ENCODE assay signal across 11 cellular contexts in genomic region chr3:193016437-193016887, GRCh38.
DNase-seq lines count a peak whose midpoint lies in the region; ATAC-seq and TF ChIP-seq lines count a peak whose summit lies in the region.
"Had no signal": no experiment of that assay in that cellular context is flagged by ENCODE, and none has a peak within 500 bp of the region (broad histone marks: within the 10 kb centered on the region; RNA-seq: fewer than 3 reads in every experiment).

No MANE protein-coding gene starts in this region.

- TF ChIP-seq CTCF in epithelial cell of esophagus (IDR thresholded peaks at IDR 0.05; ENCODE audit: insufficient read depth, low read depth, low read length, missing control alignments): no peak

- H3K4me3 ChIP-seq in epithelial cell of esophagus (ENCODE audit: low read length): no peak overlapping the region
- H3K4me3 ChIP-seq: colonic mucosa had no signal

- no peak for ATAC-seq in left lobe of liver
- ATAC-seq: activated T-cell treated with anti-CD3 and anti-CD28 coated beads, Interleukin-2, amount 50 U/mL, for 72 hours had no signal

- peak; percentile 60 for DNase-seq in HT1080 (ENCODE audit: low read depth)
- peak; percentile 8 for DNase-seq in NCI-H69 (lab: John Stamatoyannopoulos, UW)
- DNase-seq in epithelial cell of esophagus (ENCODE audit: low read depth): peak; percentile 39
- peak; percentile 79 for DNase-seq in retina
- no peak for DNase-seq in NCI-H510A (lab: John Stamatoyannopoulos, UW)
- no peak for DNase-seq in left lobe of liver (ENCODE audit: low spot score)
- no peak for DNase-seq in stimulated activated CD4-positive, alpha-beta T cell treated with anti-CD3 and anti-CD28 coated beads, Interleukin-12 subunit alpha, Interleukin-12 subunit beta, amount 100 ng/mL, for 4 hours
- DNase-seq: activated T-cell treated with anti-CD3 and anti-CD28 coated beads, Interleukin-2, amount 50 U/mL, for 72 hours; colonic mucosa; naive B cell; NCI-H526 had no signal

Comparison
In these comparisons a context has a peak if more than half of its experiments do, and no peak if none do; other contexts are left out.
1. DNase-seq: peak in HT1080 (single experiment), NCI-H69 (single experiment), epithelial cell of esophagus (single experiment) and retina (single experiment); none in NCI-H510A (single experiment), left lobe of liver (single experiment) and stimulated activated CD4-positive, alpha-beta T cell treated with anti-CD3 and anti-CD28 coated beads, Interleukin-12 subunit alpha, Interleukin-12 subunit beta, amount 100 ng/mL, for 4 hours (single experiment).